Comparison of ENCODE assay signal across 1 cellular context in genomic region chr10:97948822-97949221, GRCh38.
TF ChIP-seq lines count a peak whose summit lies in the region.

No MANE protein-coding gene starts in this region.

TF ChIP-seq in K562, 482 proteins besides CTCF, POLR2A, EP300 and RAD21 (continued from another document):
- TF ChIP-seq, protein P1, sequence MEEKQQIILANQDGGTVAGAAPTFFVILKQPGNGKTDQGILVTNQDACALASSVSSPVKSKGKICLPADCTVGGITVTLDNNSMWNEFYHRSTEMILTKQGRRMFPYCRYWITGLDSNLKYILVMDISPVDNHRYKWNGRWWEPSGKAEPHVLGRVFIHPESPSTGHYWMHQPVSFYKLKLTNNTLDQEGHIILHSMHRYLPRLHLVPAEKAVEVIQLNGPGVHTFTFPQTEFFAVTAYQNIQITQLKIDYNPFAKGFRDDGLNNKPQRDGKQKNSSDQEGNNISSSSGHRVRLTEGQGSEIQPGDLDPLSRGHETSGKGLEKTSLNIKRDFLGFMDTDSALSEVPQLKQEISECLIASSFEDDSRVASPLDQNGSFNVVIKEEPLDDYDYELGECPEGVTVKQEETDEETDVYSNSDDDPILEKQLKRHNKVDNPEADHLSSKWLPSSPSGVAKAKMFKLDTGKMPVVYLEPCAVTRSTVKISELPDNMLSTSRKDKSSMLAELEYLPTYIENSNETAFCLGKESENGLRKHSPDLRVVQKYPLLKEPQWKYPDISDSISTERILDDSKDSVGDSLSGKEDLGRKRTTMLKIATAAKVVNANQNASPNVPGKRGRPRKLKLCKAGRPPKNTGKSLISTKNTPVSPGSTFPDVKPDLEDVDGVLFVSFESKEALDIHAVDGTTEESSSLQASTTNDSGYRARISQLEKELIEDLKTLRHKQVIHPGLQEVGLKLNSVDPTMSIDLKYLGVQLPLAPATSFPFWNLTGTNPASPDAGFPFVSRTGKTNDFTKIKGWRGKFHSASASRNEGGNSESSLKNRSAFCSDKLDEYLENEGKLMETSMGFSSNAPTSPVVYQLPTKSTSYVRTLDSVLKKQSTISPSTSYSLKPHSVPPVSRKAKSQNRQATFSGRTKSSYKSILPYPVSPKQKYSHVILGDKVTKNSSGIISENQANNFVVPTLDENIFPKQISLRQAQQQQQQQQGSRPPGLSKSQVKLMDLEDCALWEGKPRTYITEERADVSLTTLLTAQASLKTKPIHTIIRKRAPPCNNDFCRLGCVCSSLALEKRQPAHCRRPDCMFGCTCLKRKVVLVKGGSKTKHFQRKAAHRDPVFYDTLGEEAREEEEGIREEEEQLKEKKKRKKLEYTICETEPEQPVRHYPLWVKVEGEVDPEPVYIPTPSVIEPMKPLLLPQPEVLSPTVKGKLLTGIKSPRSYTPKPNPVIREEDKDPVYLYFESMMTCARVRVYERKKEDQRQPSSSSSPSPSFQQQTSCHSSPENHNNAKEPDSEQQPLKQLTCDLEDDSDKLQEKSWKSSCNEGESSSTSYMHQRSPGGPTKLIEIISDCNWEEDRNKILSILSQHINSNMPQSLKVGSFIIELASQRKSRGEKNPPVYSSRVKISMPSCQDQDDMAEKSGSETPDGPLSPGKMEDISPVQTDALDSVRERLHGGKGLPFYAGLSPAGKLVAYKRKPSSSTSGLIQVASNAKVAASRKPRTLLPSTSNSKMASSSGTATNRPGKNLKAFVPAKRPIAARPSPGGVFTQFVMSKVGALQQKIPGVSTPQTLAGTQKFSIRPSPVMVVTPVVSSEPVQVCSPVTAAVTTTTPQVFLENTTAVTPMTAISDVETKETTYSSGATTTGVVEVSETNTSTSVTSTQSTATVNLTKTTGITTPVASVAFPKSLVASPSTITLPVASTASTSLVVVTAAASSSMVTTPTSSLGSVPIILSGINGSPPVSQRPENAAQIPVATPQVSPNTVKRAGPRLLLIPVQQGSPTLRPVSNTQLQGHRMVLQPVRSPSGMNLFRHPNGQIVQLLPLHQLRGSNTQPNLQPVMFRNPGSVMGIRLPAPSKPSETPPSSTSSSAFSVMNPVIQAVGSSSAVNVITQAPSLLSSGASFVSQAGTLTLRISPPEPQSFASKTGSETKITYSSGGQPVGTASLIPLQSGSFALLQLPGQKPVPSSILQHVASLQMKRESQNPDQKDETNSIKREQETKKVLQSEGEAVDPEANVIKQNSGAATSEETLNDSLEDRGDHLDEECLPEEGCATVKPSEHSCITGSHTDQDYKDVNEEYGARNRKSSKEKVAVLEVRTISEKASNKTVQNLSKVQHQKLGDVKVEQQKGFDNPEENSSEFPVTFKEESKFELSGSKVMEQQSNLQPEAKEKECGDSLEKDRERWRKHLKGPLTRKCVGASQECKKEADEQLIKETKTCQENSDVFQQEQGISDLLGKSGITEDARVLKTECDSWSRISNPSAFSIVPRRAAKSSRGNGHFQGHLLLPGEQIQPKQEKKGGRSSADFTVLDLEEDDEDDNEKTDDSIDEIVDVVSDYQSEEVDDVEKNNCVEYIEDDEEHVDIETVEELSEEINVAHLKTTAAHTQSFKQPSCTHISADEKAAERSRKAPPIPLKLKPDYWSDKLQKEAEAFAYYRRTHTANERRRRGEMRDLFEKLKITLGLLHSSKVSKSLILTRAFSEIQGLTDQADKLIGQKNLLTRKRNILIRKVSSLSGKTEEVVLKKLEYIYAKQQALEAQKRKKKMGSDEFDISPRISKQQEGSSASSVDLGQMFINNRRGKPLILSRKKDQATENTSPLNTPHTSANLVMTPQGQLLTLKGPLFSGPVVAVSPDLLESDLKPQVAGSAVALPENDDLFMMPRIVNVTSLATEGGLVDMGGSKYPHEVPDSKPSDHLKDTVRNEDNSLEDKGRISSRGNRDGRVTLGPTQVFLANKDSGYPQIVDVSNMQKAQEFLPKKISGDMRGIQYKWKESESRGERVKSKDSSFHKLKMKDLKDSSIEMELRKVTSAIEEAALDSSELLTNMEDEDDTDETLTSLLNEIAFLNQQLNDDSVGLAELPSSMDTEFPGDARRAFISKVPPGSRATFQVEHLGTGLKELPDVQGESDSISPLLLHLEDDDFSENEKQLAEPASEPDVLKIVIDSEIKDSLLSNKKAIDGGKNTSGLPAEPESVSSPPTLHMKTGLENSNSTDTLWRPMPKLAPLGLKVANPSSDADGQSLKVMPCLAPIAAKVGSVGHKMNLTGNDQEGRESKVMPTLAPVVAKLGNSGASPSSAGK (IDR thresholded peaks at IDR 0.05) = peak; percentile 50; the same call in 1 of the 2 replicates
